ENCODE assay signal across 10 cellular contexts in genomic region chr2:130755234-130756040, GRCh38. TPM values are rescaled to one million over a fixed set of nuclear protein-coding genes. Genes with fewer than 3 reads are reported as not detected.
DNase-seq lines count a peak whose midpoint lies in the region; ATAC-seq and TF ChIP-seq lines count a peak whose summit lies in the region.
"Had no signal": no experiment of that assay in that cellular context is flagged by ENCODE, and none has a peak within 500 bp of the region (broad histone marks: within the 10 kb centered on the region; RNA-seq: fewer than 3 reads in every experiment).

Gene AMER3, plus strand, starts transcription at chr2:130755540. Its CDS starts 6,533 bp downstream, at chr2:130762073.

- WGBS in stomach, 5 donors, result 2 to 6% (median 3%) methylated on average over 17 to 41 of the region's 41 CpGs

- H3K4me1 ChIP-seq in iPS-18a (ENCODE audit: control insufficient read depth, low read depth, low read length) (peaks cover 8% of the 10 kb centered on the region), stomach (peaks cover 0 to 14% (median 5%) of the 10 kb centered on the region in 4 donors)

- no peak within 1 kb of the TSS for H3K9ac ChIP-seq in iPS-18a (ENCODE audit: low read length)

- intact Hi-C loops in stomach (cut with DNase I; ENCODE audit: low total_unique reads), result no loop called here

- peaks cover 43% of the 10 kb centered on the region for H3K27me3 ChIP-seq in iPS-18a (ENCODE audit: control insufficient read depth, insufficient read depth, low read length)
- peaks cover 11 to 74% (median 31%) of the 10 kb centered on the region in 3 donors for H3K27me3 ChIP-seq in stomach

- H3K4me3 ChIP-seq in iPS-18a (ENCODE audit: low read length) (peak within 1 kb of the TSS; percentile 85), stomach (peak within 1 kb of the TSS; percentile 27 to 42 (median 33))

- H3K27ac ChIP-seq in iPS-18a (ENCODE audit: low read length) (no peak within 1 kb of the TSS), stomach (peak within 1 kb of the TSS in 2 of 5 donors; percentile 3 to 8)

- DNase-seq in NCI-H524 (lab: John Stamatoyannopoulos, UW), result peak; percentile 28 to 61
- DNase-seq in NCI-H524 treated with DMSO at 0.1 percent for 48 hours (lab: John Stamatoyannopoulos, UW), result no peak
- peak; percentile 6 for DNase-seq in NCI-H748 treated with DMSO at 0.1 percent for 48 hours (lab: John Stamatoyannopoulos, UW)
- no peak for DNase-seq in stomach
- no peak for DNase-seq in activated CD8-positive, alpha-beta memory T cell treated with anti-CD3 and anti-CD28 coated beads for 24 hours
- no peak for DNase-seq in hepatic stellate cell (ENCODE audit: low spot score)

- no peak for TF ChIP-seq POLR2A in stomach (IDR thresholded peaks at IDR 0.05)

- ATAC-seq in GM21786 (IDR thresholded peaks at IDR 0.05; ENCODE audit: unreplicated experiment), result no peak

- H3K9me3 ChIP-seq in iPS-18a (ENCODE audit: control insufficient read depth, low read depth, low read length) (no peaks in the 10 kb centered on the region), stomach (no peaks in the 10 kb centered on the region)

- H3K36me3 ChIP-seq in iPS-18a (ENCODE audit: control insufficient read depth, low read depth, low read length) (no peaks in the 10 kb centered on the region), stomach (no peaks in the 10 kb centered on the region)

- TF ChIP-seq CTCF in stomach (IDR thresholded peaks at IDR 0.05), result no peak

- TF ChIP-seq EP300 in stomach (IDR thresholded peaks at IDR 0.05), result no peak

RNA-seq across cellular contexts. Expression of gene AMER3, which starts in this region (rescaled TPM):
- total RNA-seq in stomach, result under 1 TPM in 3 of 5 donors, not detected in 2; 0.45 to 0.58 (median 0.55) TPM
- under 1 TPM; 0.08 to 0.61 (median 0.37) TPM for polyA plus RNA-seq in stomach
- total RNA-seq: mononuclear cell had no signal
- polyA plus RNA-seq: AG04450 had no signal

Comparison
In these comparisons a context has a peak if more than half of its experiments do, and no peak if none do; other contexts are left out.
1. DNase-seq: peak in NCI-H524 (2 of 2) and NCI-H748 treated with DMSO at 0.1 percent for 48 hours (single experiment); none in NCI-H524 treated with DMSO at 0.1 percent for 48 hours (single experiment), stomach (single experiment), activated CD8-positive, alpha-beta memory T cell treated with anti-CD3 and anti-CD28 coated beads for 24 hours (single experiment) and hepatic stellate cell (single experiment).